In the genomic region with DNA sequence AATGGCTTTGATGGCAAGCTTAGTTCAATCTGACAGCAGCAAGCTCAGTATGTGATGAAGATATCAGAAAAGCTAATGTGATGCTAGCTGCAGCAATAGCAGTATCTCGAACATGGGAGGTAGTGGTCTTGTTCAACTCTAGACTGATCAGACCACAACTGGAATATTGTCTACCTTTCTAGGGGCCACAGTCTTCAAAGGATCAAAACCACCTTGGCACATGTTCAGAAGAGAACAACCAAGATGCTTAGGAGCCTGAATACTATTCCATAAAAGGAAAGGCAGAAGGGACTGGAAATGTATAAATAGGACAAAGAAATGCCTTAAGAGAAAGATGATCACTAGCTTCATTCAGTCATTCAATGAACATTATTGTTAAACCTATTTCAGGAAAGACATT, we compare ENCODE assay signal across 1 cellular context.
TF ChIP-seq lines count a peak whose summit lies in the region.

No MANE protein-coding gene starts in this region.

TF ChIP-seq in neural cell, 6 proteins besides CTCF, POLR2A, EP300 and RAD21:
- TF ChIP-seq, protein P1, sequence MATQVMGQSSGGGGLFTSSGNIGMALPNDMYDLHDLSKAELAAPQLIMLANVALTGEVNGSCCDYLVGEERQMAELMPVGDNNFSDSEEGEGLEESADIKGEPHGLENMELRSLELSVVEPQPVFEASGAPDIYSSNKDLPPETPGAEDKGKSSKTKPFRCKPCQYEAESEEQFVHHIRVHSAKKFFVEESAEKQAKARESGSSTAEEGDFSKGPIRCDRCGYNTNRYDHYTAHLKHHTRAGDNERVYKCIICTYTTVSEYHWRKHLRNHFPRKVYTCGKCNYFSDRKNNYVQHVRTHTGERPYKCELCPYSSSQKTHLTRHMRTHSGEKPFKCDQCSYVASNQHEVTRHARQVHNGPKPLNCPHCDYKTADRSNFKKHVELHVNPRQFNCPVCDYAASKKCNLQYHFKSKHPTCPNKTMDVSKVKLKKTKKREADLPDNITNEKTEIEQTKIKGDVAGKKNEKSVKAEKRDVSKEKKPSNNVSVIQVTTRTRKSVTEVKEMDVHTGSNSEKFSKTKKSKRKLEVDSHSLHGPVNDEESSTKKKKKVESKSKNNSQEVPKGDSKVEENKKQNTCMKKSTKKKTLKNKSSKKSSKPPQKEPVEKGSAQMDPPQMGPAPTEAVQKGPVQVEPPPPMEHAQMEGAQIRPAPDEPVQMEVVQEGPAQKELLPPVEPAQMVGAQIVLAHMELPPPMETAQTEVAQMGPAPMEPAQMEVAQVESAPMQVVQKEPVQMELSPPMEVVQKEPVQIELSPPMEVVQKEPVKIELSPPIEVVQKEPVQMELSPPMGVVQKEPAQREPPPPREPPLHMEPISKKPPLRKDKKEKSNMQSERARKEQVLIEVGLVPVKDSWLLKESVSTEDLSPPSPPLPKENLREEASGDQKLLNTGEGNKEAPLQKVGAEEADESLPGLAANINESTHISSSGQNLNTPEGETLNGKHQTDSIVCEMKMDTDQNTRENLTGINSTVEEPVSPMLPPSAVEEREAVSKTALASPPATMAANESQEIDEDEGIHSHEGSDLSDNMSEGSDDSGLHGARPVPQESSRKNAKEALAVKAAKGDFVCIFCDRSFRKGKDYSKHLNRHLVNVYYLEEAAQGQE (IDR thresholded peaks at IDR 0.05; ENCODE audit: borderline replicate concordance) = no peak
- TF ChIP-seq POLR2AphosphoS5 (IDR thresholded peaks at IDR 0.05) (no peak), EZH2 (IDR thresholded peaks at IDR 0.05; ENCODE audit: borderline replicate concordance, insufficient read depth, low read length, poor library complexity, severe bottlenecking) (no peak), TAF1 (IDR thresholded peaks at IDR 0.05; ENCODE audit: low read depth) (no peak), MXI1 (conservative IDR thresholded peaks at IDR 0.05; ENCODE audit: poor library complexity, severe bottlenecking) (no peak), SMC3 (conservative IDR thresholded peaks at IDR 0.05; ENCODE audit: poor library complexity) (no peak)
